17 cellular contexts compared by ENCODE assay signal in genomic region chr14:91586451-91586850, GRCh38.
DNase-seq lines count a peak whose midpoint lies in the region; ATAC-seq, FAIRE-seq and TF ChIP-seq lines count a peak whose summit lies in the region.
"Had no signal": no experiment of that assay in that cellular context is flagged by ENCODE, and none has a peak within 500 bp of the region (broad histone marks: within the 10 kb centered on the region; RNA-seq: fewer than 3 reads in every experiment).

No MANE protein-coding gene starts in this region.

- no peak for ATAC-seq in pancreas
- ATAC-seq: GM12878 had no signal

- H3K4me1 ChIP-seq in ACC112 (ENCODE audit: control insufficient read depth, insufficient read depth, low read length, unreplicated experiment): no peaks in the 10 kb centered on the region
- H3K4me1 ChIP-seq in HEK293 (ENCODE audit: control insufficient read depth, insufficient read depth, low read length): no peaks in the 10 kb centered on the region
- H3K4me1 ChIP-seq in pancreas: no peaks in the 10 kb centered on the region

- H3K4me1 Mint-ChIP-seq in activated naive CD8-positive, alpha-beta T cell treated with anti-CD3 and anti-CD28 coated beads for 36 hours: no peaks in the 10 kb centered on the region

- no peak overlapping the region for H3K27ac Mint-ChIP-seq in activated naive CD8-positive, alpha-beta T cell treated with anti-CD3 and anti-CD28 coated beads for 36 hours
- H3K27ac Mint-ChIP-seq: CD4-positive, alpha-beta T cell; H9 had no signal

- POLR2A ChIA-PET in HEK293 (lab: Yijun Ruan, JAX): no interaction called here

- H3K27me3 ChIP-seq in ACC112 (ENCODE audit: insufficient read depth, low read length) (peaks cover 7% of the 10 kb centered on the region), pancreas (no peaks in the 10 kb centered on the region)

- H3K4me3 ChIP-seq in ACC112 (ENCODE audit: low read depth, low read length) (no peak overlapping the region), HEK293 (ENCODE audit: low read depth, low read length) (no peak overlapping the region), pancreas (no peak overlapping the region)
- H3K4me3 ChIP-seq: GM12878 had no signal

- H3K27ac ChIP-seq in ACC112 (ENCODE audit: low read depth, low read length): no peak overlapping the region
- H3K27ac ChIP-seq in HEK293 (ENCODE audit: extremely low read depth, low read depth, low read length): no peak overlapping the region
- peak overlapping the region; percentile 39 for H3K27ac ChIP-seq in epithelial cell of prostate
- no peak overlapping the region for H3K27ac ChIP-seq in pancreas
- H3K27ac ChIP-seq: C4-2B had no signal

- WGBS in pancreas, 2 donors: 85 to 100% methylated on average over 1 of the region's 1 CpG

- H3K36me3 Mint-ChIP-seq in activated naive CD8-positive, alpha-beta T cell treated with anti-CD3 and anti-CD28 coated beads for 36 hours: peaks cover 10% of the 10 kb centered on the region

- no peaks in the 10 kb centered on the region for H3K27me3 Mint-ChIP-seq in activated naive CD8-positive, alpha-beta T cell treated with anti-CD3 and anti-CD28 coated beads for 36 hours
- H3K27me3 Mint-ChIP-seq: CD4-positive, alpha-beta T cell had no signal

- DNase-seq in epithelial cell of prostate (ENCODE audit: low read depth, low spot score) (no peak), kidney tubule cell (ENCODE audit: low spot score) (peak; percentile 13), pancreas (no peak), AG08395 (ENCODE audit: low spot score) (no peak)
- DNase-seq in activated naive CD8-positive, alpha-beta T cell treated with anti-CD3 and anti-CD28 coated beads for 36 hours: no peak
- DNase-seq: ACHN; AML-193; CD4-positive, alpha-beta T cell; DMS153; DND-41; EL; H9 had no signal

- H2AFZ ChIP-seq in ACC112 (ENCODE audit: low read length, unreplicated experiment): peak overlapping the region; percentile 50

- H3K9me3 ChIP-seq in HEK293 (ENCODE audit: control insufficient read depth, insufficient read depth, low read depth, low read length) (no peaks in the 10 kb centered on the region), pancreas (no peaks in the 10 kb centered on the region)

- H3K36me3 ChIP-seq in ACC112 (ENCODE audit: insufficient read depth, low read length) (no peaks in the 10 kb centered on the region), HEK293 (ENCODE audit: control insufficient read depth in 2 of 2, insufficient read depth in 1 of 2, low read length in 2 of 2) (no peaks in the 10 kb centered on the region), pancreas (peaks cover 0 to 10% (median 0%) of the 10 kb centered on the region in 3 donors)

- peaks cover 14% of the 10 kb centered on the region for H3K9me3 Mint-ChIP-seq in activated naive CD8-positive, alpha-beta T cell treated with anti-CD3 and anti-CD28 coated beads for 36 hours

- CTCF ChIA-PET in HEK293 (lab: Yijun Ruan, JAX): no interaction called here

- TF ChIP-seq CTCF in HEK293 (tag by site-specific recombination; IDR thresholded peaks at IDR 0.05): no peak
- TF ChIP-seq CTCF in pancreas (IDR thresholded peaks at IDR 0.05): no peak

- H3K79me2 ChIP-seq in ACC112 (ENCODE audit: control insufficient read depth, insufficient read depth, low read length, unreplicated experiment): no peaks in the 10 kb centered on the region

- intact Hi-C loops in pancreas (cut with DNase I): no loop called here

- no peak overlapping the region for H3K4me3 Mint-ChIP-seq in activated naive CD8-positive, alpha-beta T cell treated with anti-CD3 and anti-CD28 coated beads for 36 hours
- H3K4me3 Mint-ChIP-seq: CD4-positive, alpha-beta T cell; H9 had no signal

- no peak for FAIRE-seq in pancreas (lab: Jason Lieb, UNC)
- FAIRE-seq: GM12878, H1 had no signal

TF ChIP-seq in HEK293, 187 proteins besides CTCF, POLR2A, EP300 and RAD21:
- TF ChIP-seq ZNF596 (tag by site-specific recombination; IDR thresholded peaks at IDR 0.05) (peak; percentile 75), ZNF514 (tag by site-specific recombination; IDR thresholded peaks at IDR 0.05) (no peak), FEZF1 (tag by site-specific recombination; IDR thresholded peaks at IDR 0.05) (no peak), ZNF707 (tag by site-specific recombination; IDR thresholded peaks at IDR 0.05) (no peak), BCL11A (tag by site-specific recombination; IDR thresholded peaks at IDR 0.05; ENCODE audit: low read depth) (no peak), ZSCAN4 (tag by site-specific recombination; IDR thresholded peaks at IDR 0.05) (no peak), ZNF132 (tag by site-specific recombination; IDR thresholded peaks at IDR 0.05; ENCODE audit: borderline replicate concordance) (no peak)
